In the genomic region with DNA sequence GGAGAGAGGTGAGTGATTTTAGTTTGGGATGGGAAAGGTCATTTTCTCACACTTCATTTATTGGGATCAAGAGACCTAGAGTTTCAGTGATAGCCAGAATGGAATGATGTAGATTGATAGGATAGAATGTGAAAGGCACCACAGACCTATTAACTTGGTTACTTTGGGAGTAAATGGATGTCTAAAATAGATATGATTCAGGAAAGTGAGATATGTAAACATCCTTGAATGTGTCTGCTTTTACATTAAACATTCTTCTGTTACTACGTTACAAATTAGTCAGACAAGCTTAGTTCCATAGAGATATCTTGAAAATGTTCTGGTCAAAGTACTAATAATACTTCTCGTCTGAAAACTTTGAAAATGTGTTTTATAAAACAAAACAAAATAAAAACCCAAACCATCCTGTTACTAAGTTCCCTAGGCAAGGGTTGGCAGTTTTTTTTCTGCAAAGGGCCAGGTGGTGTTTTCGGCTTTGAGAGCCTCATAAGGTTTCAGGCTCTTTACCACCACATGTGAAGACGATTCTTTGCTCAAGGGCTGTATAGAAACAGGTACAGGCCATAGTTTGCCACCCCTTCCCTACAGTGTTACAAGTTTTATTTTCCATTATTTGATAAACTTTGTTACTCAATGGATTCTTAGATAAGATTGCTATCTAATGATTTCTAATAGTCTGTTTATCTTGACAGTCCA, we compare ENCODE assay signal across 31 cellular contexts. TPM values are rescaled to one million over a fixed set of nuclear protein-coding genes. Genes with fewer than 3 reads are reported as not detected.
DNase-seq lines count a peak whose midpoint lies in the region; ATAC-seq and TF ChIP-seq lines count a peak whose summit lies in the region.
"Had no signal": no experiment of that assay in that cellular context is flagged by ENCODE, and none has a peak within 500 bp of the region (broad histone marks: within the 10 kb centered on the region; RNA-seq: fewer than 3 reads in every experiment).

No MANE protein-coding gene starts in this region.

- H3K56ac ChIP-seq in IMR-90 (ENCODE audit: extremely low read depth, insufficient read depth, low read length) (no peak overlapping the region), mesendoderm (ENCODE audit: low read length) (no peak overlapping the region)

- H3K23ac ChIP-seq in IMR-90 (ENCODE audit: low read depth, low read length) (no peak overlapping the region), mesendoderm (ENCODE audit: low read length) (no peak overlapping the region)

- H2AK5ac ChIP-seq in IMR-90 (ENCODE audit: low read depth, low read length) (no peak overlapping the region), mesendoderm (ENCODE audit: low read length) (no peak overlapping the region)

- WGBS in IMR-90 (ENCODE audit: extremely low coverage in 2 of 2, insufficient read length in 1 of 2), 2 experiments = no CpG with 5 or more reads among the region's 4 CpGs
- no CpG with 5 or more reads among the region's 4 CpGs for WGBS in mesendoderm (ENCODE audit: extremely low coverage, insufficient coverage, low lambda C conversion rate)

- CTCF ChIA-PET in IMR-90 (lab: Yijun Ruan, JAX) (no interaction called here), OCI-LY7 (lab: Charles Lee; ENCODE audit: unreplicated experiment) (no interaction called here)

- no peaks in the 10 kb centered on the region for H3K9me3 ChIP-seq in IMR-90 (ENCODE audit: control insufficient read depth, insufficient read depth, low read length)
- peaks cover 28% of the 10 kb centered on the region for H3K9me3 ChIP-seq in OCI-LY7 (ENCODE audit: low read length)
- H3K9me3 ChIP-seq in WERI-Rb-1 (ENCODE audit: severe bottlenecking) = no peaks in the 10 kb centered on the region
- H3K9me3 ChIP-seq: esophagus squamous epithelium, SJSA1 had no signal

- H2BK15ac ChIP-seq in IMR-90 (ENCODE audit: low read depth, low read length) = peak overlapping the region; percentile 0; the same call in 1 of the 3 replicates
- no peak overlapping the region for H2BK15ac ChIP-seq in mesendoderm (replicated peaks; ENCODE audit: low read depth)

- no peak overlapping the region for H3K4ac ChIP-seq in IMR-90 (ENCODE audit: low read depth, low read length)
- no peak overlapping the region for H3K4ac ChIP-seq in mesendoderm (ENCODE audit: low read depth, low read length)

- H3K36me3 ChIP-seq in IMR-90 (ENCODE audit: control insufficient read depth, insufficient read depth, low read length) (peaks cover 9% of the 10 kb centered on the region; the same call in 1 of the 2 replicates), OCI-LY7 (ENCODE audit: insufficient read depth, low read length) (peaks cover 48% of the 10 kb centered on the region), WERI-Rb-1 (peaks cover 24% of the 10 kb centered on the region), mesendoderm (ENCODE audit: control insufficient read depth, insufficient read depth, low read length) (no peaks in the 10 kb centered on the region)

- peak overlapping the region; percentile 87; the same call in 1 of the 2 replicates for H3K4me2 ChIP-seq in IMR-90 (ENCODE audit: low read depth, low read length)
- peak overlapping the region; percentile 88; the same call in 1 of the 2 replicates for H3K4me2 ChIP-seq in OCI-LY7 (ENCODE audit: low read length)
- no peak overlapping the region for H3K4me2 ChIP-seq in mesendoderm (ENCODE audit: low read length)

- peaks cover 23 to 50% of the 10 kb centered on the region in 2 experiments for H3K79me1 ChIP-seq in IMR-90 (ENCODE audit: low read depth in 1 of 2, low read length in 2 of 2)
- peaks cover 5% of the 10 kb centered on the region for H3K79me1 ChIP-seq in mesendoderm (ENCODE audit: low read length)

- peak overlapping the region; percentile 59; the same call in 1 of the 2 replicates for H4K5ac ChIP-seq in IMR-90 (ENCODE audit: low read depth, low read length)
- no peak overlapping the region for H4K5ac ChIP-seq in mesendoderm (ENCODE audit: low read length)

- TF ChIP-seq RAD21 in IMR-90 (IDR thresholded peaks at IDR 0.05; ENCODE audit: low read length) = no peak

- H2AFZ ChIP-seq in IMR-90 (replicated peaks; ENCODE audit: low read length, poor library complexity) (no peak overlapping the region), OCI-LY7 (ENCODE audit: low read length) (no peak overlapping the region)
- H2AFZ ChIP-seq: parathyroid adenoma had no signal

- peak; percentile 18 for ATAC-seq in IMR-90 (ENCODE audit: low read depth)
- ATAC-seq: activated naive CD8-positive, alpha-beta T cell treated with anti-CD3 and anti-CD28 coated beads, Interleukin-2, amount 50 U/mL, for 24 hours; left colon; stimulated activated naive B cell treated with anti-CD40 and anti-IgM and Interleukin-4, amounts not matched to agents 10 μg/mL and 1 μg/mL and 100 μg/mL, for 72 hours had no signal

- H3K27me3 ChIP-seq in IMR-90 (ENCODE audit: control insufficient read depth, insufficient read depth, low read length) = no peaks in the 10 kb centered on the region
- H3K27me3 ChIP-seq in WERI-Rb-1 (ENCODE audit: insufficient read depth, low read depth, severe bottlenecking) = no peaks in the 10 kb centered on the region
- H3K27me3 ChIP-seq in mesendoderm (ENCODE audit: insufficient read depth, low read length, poor library complexity) = no peaks in the 10 kb centered on the region
- H3K27me3 ChIP-seq: esophagus squamous epithelium had no signal

- peaks cover 47% of the 10 kb centered on the region for H3K79me2 ChIP-seq in OCI-LY7 (ENCODE audit: insufficient read depth, low read depth, low read length)
- peaks cover 5% of the 10 kb centered on the region for H3K79me2 ChIP-seq in mesendoderm (ENCODE audit: control insufficient read depth, insufficient read depth, low read length)

- DNase-seq in AG08396 (ENCODE audit: low spot score) = peak; percentile 30
- peak; percentile 69 for DNase-seq in IMR-90
- DNase-seq in OCI-LY7 (ENCODE audit: low spot score) = peak; percentile 50
- DNase-seq in hepatic stellate cell (ENCODE audit: low spot score) = peak; percentile 23
- DNase-seq in WERI-Rb-1 = no peak
- DNase-seq in mesendoderm = no peak
- no peak for DNase-seq in cerebellar cortex (ENCODE audit: low spot score)
- no peak for DNase-seq in NCI-H226
- DNase-seq: 8988T; activated CD4-positive, alpha-beta T cell treated with anti-CD3 and anti-CD28 coated beads for 48 hours; activated CD8-positive, alpha-beta memory T cell treated with anti-CD3 and anti-CD28 coated beads for 24 hours; activated gamma-delta T cell; activated naive CD8-positive, alpha-beta T cell treated with anti-CD3 and anti-CD28 coated beads, Interleukin-2, amount 50 U/mL, for 24 hours; activated T-cell treated with anti-CD3 and anti-CD28 coated beads for 4 hours; CD4-positive, CD25-positive, alpha-beta regulatory T cell; esophagus squamous epithelium; hippocampal formation; KBM-7; left colon; NCI-H1436; NCI-H2081 treated with DMSO at 0.1 percent for 48 hours; NCI-H446 treated with DMSO at 0.1 percent for 48 hours; OCI-M1; small intestine; stimulated activated naive B cell treated with anti-CD40 and anti-IgM and Interleukin-4, amounts not matched to agents 10 μg/mL and 1 μg/mL and 100 μg/mL, for 72 hours; substantia nigra; trophoblast cell had no signal

- no peak overlapping the region; the same call in 1 of the 2 replicates for H3K9ac ChIP-seq in IMR-90 (ENCODE audit: low read depth, low read length)
- no peak overlapping the region for H3K9ac ChIP-seq in mesendoderm (ENCODE audit: low read length)
- H3K9ac ChIP-seq: parathyroid adenoma had no signal

- no peak overlapping the region for H4K8ac ChIP-seq in IMR-90 (ENCODE audit: low read depth in 2 of 2, low read length in 2 of 2)
- H4K8ac ChIP-seq in mesendoderm (ENCODE audit: low read depth, low read length) = no peak overlapping the region

- peaks cover 10% of the 10 kb centered on the region; the same call in 1 of the 2 replicates for H4K20me1 ChIP-seq in IMR-90 (ENCODE audit: insufficient read depth, low read length)
- peaks cover 9% of the 10 kb centered on the region; the same call in 1 of the 2 replicates for H4K20me1 ChIP-seq in OCI-LY7 (ENCODE audit: insufficient read depth, low read length)

- peaks cover 2% of the 10 kb centered on the region; the same call in 1 of the 2 replicates for H3K9me1 ChIP-seq in IMR-90 (ENCODE audit: insufficient read depth, low read length)

- H3K18ac ChIP-seq in IMR-90 (ENCODE audit: low read depth, low read length) (peak overlapping the region; percentile 88; the same call in 1 of the 2 replicates), mesendoderm (ENCODE audit: low read length) (no peak overlapping the region)

- H3K4me1 ChIP-seq in IMR-90 (ENCODE audit: control insufficient read depth, insufficient read depth, low read length) (peaks cover 9% of the 10 kb centered on the region), OCI-LY7 (ENCODE audit: insufficient read depth, low read length, poor library complexity, severe bottlenecking) (peaks cover 33% of the 10 kb centered on the region), mesendoderm (ENCODE audit: control insufficient read depth, low read depth, low read length) (no peaks in the 10 kb centered on the region)

- H3K27ac ChIP-seq in IMR-90 (ENCODE audit: insufficient read depth, low read length) (peak overlapping the region; percentile 32; the same call in 1 of the 2 replicates), OCI-LY7 (ENCODE audit: low read depth, low read length, poor library complexity, severe bottlenecking) (peak overlapping the region; percentile 28), WERI-Rb-1 (no peak overlapping the region), mesendoderm (ENCODE audit: low read depth, low read length) (no peak overlapping the region)
- H3K27ac ChIP-seq: esophagus squamous epithelium, parathyroid adenoma, RWPE1, SJSA1 had no signal

- BruUV-seq in IMR-90 (replicated peaks; lab: Mats Ljungman, UMichigan) (no TSS peak), OCI-LY7 (replicated peaks; lab: Mats Ljungman, UMichigan) (no TSS peak)

- in situ Hi-C loops in IMR-90 (cut with MboI; ENCODE audit: low sequenced_read_pairs) = no loop called here

- H2BK120ac ChIP-seq in IMR-90 (ENCODE audit: low read depth, low read length) (0 out of 2 replicates have a peak overlapping the region, but pooled peaks have one; percentile 14), mesendoderm (ENCODE audit: low read depth, low read length) (no peak overlapping the region)

- TF ChIP-seq POLR2A in IMR-90 (IDR thresholded peaks at IDR 0.05; ENCODE audit: low read depth, low read length) = no peak

- H3K9me2 ChIP-seq in OCI-LY7 (ENCODE audit: insufficient read depth, low read length) = no peaks in the 10 kb centered on the region

- POLR2A ChIA-PET in IMR-90 (lab: Charles Lee; ENCODE audit: unreplicated experiment) (no interaction called here), OCI-LY7 (lab: Charles Lee) (interaction anchor here (1.2 to 1.4 kb wide), 2 partner anchors 26 to 365 kb away, joined by 3 read pairs; no protein-coding TSS in a partner anchor)

- H2BK20ac ChIP-seq in IMR-90 (ENCODE audit: low read depth, low read length) = peak overlapping the region; percentile 14; the same call in 1 of the 2 replicates

- intact Hi-C loops in IMR-90 (cut with micrococcal nuclease) (no loop called here), OCI-LY7 (cut with micrococcal nuclease; ENCODE audit: unreplicated experiment) (loop anchor here (5.0 to 10.0 kb wide), 2 partner anchors 668 to 796 kb away; partner anchors contain the start of genes DOP1A, PGM3, RWDD2A and UBE3D)

- H2AK9ac ChIP-seq in IMR-90 (replicated peaks; ENCODE audit: low read depth, low read length, poor library complexity) = no peak overlapping the region

- H3K4me3 ChIP-seq in IMR-90 (ENCODE audit: insufficient read depth, low read depth, low read length) (no peak overlapping the region; the same call in 1 of the 2 replicates), OCI-LY7 (ENCODE audit: low read depth, low read length, poor library complexity, severe bottlenecking) (no peak overlapping the region), WERI-Rb-1 (ENCODE audit: low read depth, low read length) (no peak overlapping the region), mesendoderm (ENCODE audit: low read length) (no peak overlapping the region)
- H3K4me3 ChIP-seq: esophagus squamous epithelium, SJSA1 had no signal

- peak overlapping the region; percentile 42; the same call in 1 of the 2 replicates for H3K14ac ChIP-seq in IMR-90 (replicated peaks; ENCODE audit: low read depth, low read length)

- dilution Hi-C loops in IMR-90 (cut with HindIII; ENCODE audit: low sequenced_read_pairs, unreplicated experiment) = no loop called here

- no peak overlapping the region for H4K91ac ChIP-seq in IMR-90 (ENCODE audit: insufficient read depth, low read depth, low read length)

- TF ChIP-seq CTCF in IMR-90 (conservative IDR thresholded peaks at IDR 0.05; ENCODE audit: low read depth, low read length) = no peak
- no peak for TF ChIP-seq CTCF in OCI-LY7 (conservative IDR thresholded peaks at IDR 0.05; ENCODE audit: low read length)
- TF ChIP-seq CTCF in WERI-Rb-1 (IDR thresholded peaks at IDR 0.05; ENCODE audit: low read depth, low read length) = no peak

- H2BK5ac ChIP-seq in IMR-90 (ENCODE audit: low read depth, low read length, poor library complexity, severe bottlenecking) = peak overlapping the region; percentile 90
- no peak overlapping the region for H2BK5ac ChIP-seq in mesendoderm (ENCODE audit: low read length)

RNA-seq across cellular contexts. Expression of gene CYB5R4, which starts 3.4 kb away (rescaled TPM):
- total RNA-seq in IMR-90 (2012; rRNA removed) = 4.7 and 6.1 TPM in 2 replicates
- 2.7 and 3.2 TPM in 2 replicates for polyA plus RNA-seq in IMR-90 (2012; rRNA removed)
- polyA plus RNA-seq in IMR-90 (2012; cell fraction: cytosol; rRNA removed) = 1.1 and 1.4 TPM in 2 replicates
- 0.35 and 1.9 TPM in 2 replicates for polyA plus RNA-seq in IMR-90 (2012; cell fraction: nucleus; rRNA removed; ENCODE audit: low replicate concordance)
- total RNA-seq in OCI-LY7 (2014; rRNA removed; shearing (Covaris generic)) = 15.7 and 16.2 TPM in 2 replicates
- total RNA-seq in OCI-LY7 (2022) = 33.1 and 34.8 TPM in 2 replicates
- 3.7 TPM for polyA plus RNA-seq in mesendoderm (2013, experiment 1 of 2)
- polyA plus RNA-seq in mesendoderm (2013, experiment 2 of 2) = 3.7 TPM

RNA-seq across cellular contexts. Expression of gene RIPPLY2, which starts 9.8 kb away (rescaled TPM):
- total RNA-seq in IMR-90 (2012; rRNA removed) (not detected in 2 replicates), OCI-LY7 (2022) (not detected in 2 replicates)
- polyA plus RNA-seq in IMR-90 (2012; rRNA removed) = 0.32 TPM in 1 of 2 replicates, not detected in the other
- polyA plus RNA-seq in IMR-90 (2012; cell fraction: cytosol; rRNA removed) = 0.17 TPM in 1 of 2 replicates, not detected in the other
- polyA plus RNA-seq in IMR-90 (2012; cell fraction: nucleus; rRNA removed; ENCODE audit: low replicate concordance) = not detected in 2 replicates
- not detected in 2 replicates for total RNA-seq in OCI-LY7 (2014; rRNA removed; shearing (Covaris generic))
- 0.46 TPM for polyA plus RNA-seq in mesendoderm (2013, experiment 1 of 2)
- 0.38 TPM for polyA plus RNA-seq in mesendoderm (2013, experiment 2 of 2)
- total RNA-seq: CD4-positive, CD25-positive, alpha-beta regulatory T cell; H4; SJSA1 had no signal
- polyA plus RNA-seq: CD4-positive, CD25-positive, alpha-beta regulatory T cell had no signal

Comparison
In these comparisons a context has a peak if more than half of its experiments do, and no peak if none do; other contexts are left out.
1. DNase-seq: peak in AG08396 (single experiment), IMR-90 (single experiment), OCI-LY7 (single experiment) and hepatic stellate cell (single experiment); none in WERI-Rb-1 (single experiment), mesendoderm (single experiment), cerebellar cortex (single experiment) and NCI-H226 (single experiment).
2. H3K27ac ChIP-seq: peak in IMR-90 (single experiment) and OCI-LY7 (single experiment); none in WERI-Rb-1 (single experiment) and mesendoderm (single experiment).